Comparison of ENCODE assay signal across 12 cellular contexts in genomic region chr14:24818054-24818822, GRCh38.
DNase-seq lines count a peak whose midpoint lies in the region; ATAC-seq, FAIRE-seq and TF ChIP-seq lines count a peak whose summit lies in the region.
"Had no signal": no experiment of that assay in that cellular context is flagged by ENCODE, and none has a peak within 500 bp of the region (broad histone marks: within the 10 kb centered on the region; RNA-seq: fewer than 3 reads in every experiment).

No MANE protein-coding gene starts in this region.

- no peak overlapping the region for H3K4ac ChIP-seq in H1 (replicated peaks; ENCODE audit: insufficient read length, low read depth, low read length)

- WGBS in H1 (ENCODE audit: extremely low coverage in 1 of 2, insufficient coverage in 1 of 2, insufficient read length in 1 of 2, insufficient replicate concordance in 2 of 2, low coverage in 1 of 2, low lambda C conversion rate in 2 of 2, missing lambda C conversion rate in 1 of 2), 2 experiments, result 90% methylated on average over 14 of the region's 15 CpGs; no CpG with 5 or more reads in 1 of the 2 experiments
- WGBS in lung, 2 donors, result 57 to 69% methylated on average over 15 of the region's 15 CpGs
- WGBS in transverse colon (ENCODE audit: low coverage in 1 of 2), 2 donors, result 34 to 42% methylated on average over 5 to 15 of the region's 15 CpGs

- no peak overlapping the region for H4K5ac ChIP-seq in H1 (ENCODE audit: insufficient read length, low read depth, low read length)

- in situ Hi-C loops in transverse colon (cut with MboI; ENCODE audit: low pct_ligation_motif_present in 1 of 4, low pct_unique_long_range_greater_than_20kb in 1 of 4, low sequenced_read_pairs in 3 of 4), result loop anchor here (10.0 to 25.0 kb wide), 2 partner anchors 227 to 319 kb away; no protein-coding TSS in a partner anchor

- no peak overlapping the region for H3K14ac ChIP-seq in H1 (ENCODE audit: insufficient read length)

- H3K36me3 ChIP-seq in H1 (ENCODE audit: control insufficient read depth in 2 of 4, insufficient read depth in 4 of 4, low read length in 3 of 4) (no peaks in the 10 kb centered on the region; a peak in 1 of 8 replicates), lung (ENCODE audit: control insufficient read depth in 2 of 2, insufficient read depth in 2 of 2, low read length in 2 of 2) (no peaks in the 10 kb centered on the region), transverse colon (no peaks in the 10 kb centered on the region), SJCRH30 (no peaks in the 10 kb centered on the region)
- H3K36me3 ChIP-seq: brain microvascular endothelial cell had no signal

- CTCF ChIA-PET in H1 (lab: Charles Lee; ENCODE audit: partially characterized antibody), result interaction anchor here (0.6 to 3.3 kb wide), 11 partner anchors 10 to 880 kb away, joined by 3 to 18 read pairs (median 5); no protein-coding TSS in a partner anchor

- TF ChIP-seq CTCF in H1 (IDR thresholded peaks at IDR 0.05; ENCODE audit: control extremely low read depth in 1 of 3, insufficient read depth in 1 of 3, low read depth in 1 of 3, low read length in 3 of 3) (no peak), lung (IDR thresholded peaks at IDR 0.05; ENCODE audit: control extremely low read depth, extremely low read depth) (no peak), transverse colon (IDR thresholded peaks at IDR 0.05) (peak in 1 of 5 experiments; percentile 6)

- H2BK15ac ChIP-seq in H1 (ENCODE audit: low read length), result 0 out of 2 replicates have a peak overlapping the region, but pooled peaks have one; percentile 8

- no peak overlapping the region for H2BK120ac ChIP-seq in H1 (replicated peaks; ENCODE audit: low read depth, low read length)

- H3K4me2 ChIP-seq in H1 (ENCODE audit: insufficient read depth in 1 of 2, low read depth in 2 of 2, low read length in 2 of 2), result no peak overlapping the region

- no peaks in the 10 kb centered on the region; the same call in 1 of the 2 replicates for H3K79me1 ChIP-seq in H1 (ENCODE audit: low read depth, low read length)

- H4K91ac ChIP-seq in H1 (replicated peaks; ENCODE audit: insufficient read length, low read length), result no peak overlapping the region

- no peak for TF ChIP-seq EP300 in H1 (IDR thresholded peaks at IDR 0.05; ENCODE audit: borderline replicate concordance in 1 of 2, low read depth in 2 of 2, low read length in 2 of 2)
- no peak for TF ChIP-seq EP300 in transverse colon (IDR thresholded peaks at IDR 0.05; ENCODE audit: low read depth)

- POLR2A ChIA-PET in H1 (lab: Charles Lee; ENCODE audit: partially characterized antibody), result no interaction called here

- H3K79me2 ChIP-seq in H1 (ENCODE audit: control insufficient read depth in 1 of 2, insufficient read depth in 2 of 2, low read length in 2 of 2), result no peaks in the 10 kb centered on the region

- no peak overlapping the region for H3K9ac ChIP-seq in H1 (replicated peaks in 1 of 4; ENCODE audit: extremely low read depth in 1 of 4, low read depth in 3 of 4, low read length in 3 of 4)

- H3K9me3 ChIP-seq in H1 (ENCODE audit: insufficient read depth in 2 of 2, low read depth in 1 of 2, low read length in 1 of 2) (no peaks in the 10 kb centered on the region), lung (ENCODE audit: control insufficient read depth in 2 of 2, insufficient read depth in 1 of 2, low read length in 1 of 2) (no peaks in the 10 kb centered on the region), transverse colon (no peaks in the 10 kb centered on the region), SJCRH30 (replicated peaks) (no peaks in the 10 kb centered on the region)

- H3K18ac ChIP-seq in H1 (ENCODE audit: extremely low read depth, low read length), result no peak overlapping the region

- H3K4me1 ChIP-seq in H1 (replicated peaks in 1 of 4; ENCODE audit: control insufficient read depth in 3 of 4, insufficient read depth in 4 of 4, low read length in 3 of 4) (no peaks in the 10 kb centered on the region), lung (ENCODE audit: control insufficient read depth in 2 of 2, insufficient read depth in 2 of 2, low read length in 2 of 2) (peaks cover 7 to 28% of the 10 kb centered on the region in 2 donors), transverse colon (peaks cover 0 to 49% (median 31%) of the 10 kb centered on the region in 4 donors), SJCRH30 (no peaks in the 10 kb centered on the region)

- DNase-seq in NCI-H2227 (lab: John Stamatoyannopoulos, UW; ENCODE audit: unreplicated experiment), result peak; percentile 48
- DNase-seq in H1 (ENCODE audit: low read depth in 1 of 2, low spot score in 2 of 2), result no peak
- DNase-seq in lung (ENCODE audit: low spot score), result no peak
- peak; percentile 41 for DNase-seq in transverse colon
- DNase-seq in DMS153 treated with DMSO at 0.1 percent for 48 hours (lab: John Stamatoyannopoulos, UW; ENCODE audit: unreplicated experiment), result no peak
- DNase-seq in SJCRH30, result no peak
- DNase-seq in NCI-H1694 treated with DMSO at 0.1 percent for 48 hours (lab: John Stamatoyannopoulos, UW), result no peak
- DNase-seq: activated CD4-positive, CD25-positive, alpha-beta regulatory T cell; activated T-cell treated with anti-CD3 and anti-CD28 coated beads, Interleukin-2, amount 50 U/mL, for 48 hours; brain microvascular endothelial cell; NCI-H446 treated with DMSO at 0.1 percent for 48 hours; RPMI8226 had no signal

- no peak overlapping the region for H3K56ac ChIP-seq in H1 (replicated peaks; ENCODE audit: insufficient read length, low read depth, low read length)

- intact Hi-C loops in transverse colon (cut with DNase I; ENCODE audit: low total_unique reads), result no loop called here

- ATAC-seq in lung (ENCODE audit: insufficient read depth, low FRiP score), result no peak

- H3K23me2 ChIP-seq in H1 (ENCODE audit: low read depth, low read length), result no peaks in the 10 kb centered on the region

- TF ChIP-seq POLR2A in H1 (IDR thresholded peaks at IDR 0.05; ENCODE audit: control extremely low read depth in 1 of 2, low read depth in 2 of 2, low read length in 2 of 2) (no peak), transverse colon (IDR thresholded peaks at IDR 0.05) (no peak)

- no peak overlapping the region for H3K27ac ChIP-seq in H1 (ENCODE audit: low read depth, low read length)
- H3K27ac ChIP-seq in lung (ENCODE audit: low read depth in 1 of 2, low read length in 1 of 2), result peak overlapping the region; percentile 23 to 65
- H3K27ac ChIP-seq in transverse colon, result peak overlapping the region; percentile 78 to 87 (median 80)
- H3K27ac ChIP-seq in SJCRH30, result no peak overlapping the region
- H3K27ac ChIP-seq: brain microvascular endothelial cell had no signal

- H4K8ac ChIP-seq in H1 (ENCODE audit: extremely low read depth, insufficient read depth, low read length), result no peak overlapping the region

- H3K4me3 ChIP-seq in H1 (ENCODE audit: extremely low read depth in 1 of 4, insufficient read depth in 2 of 4, low read depth in 3 of 4, low read length in 4 of 4) (no peak overlapping the region), lung (no peak overlapping the region), transverse colon (peak overlapping the region in 1 of 4 donors; percentile 16), SJCRH30 (no peak overlapping the region)

- no peak overlapping the region for H2AFZ ChIP-seq in H1 (ENCODE audit: low read length)

- no peak for FAIRE-seq in H1 (lab: Jason Lieb, UNC)

- H2BK12ac ChIP-seq in H1 (ENCODE audit: low read depth, low read length), result no peak overlapping the region

- H2BK5ac ChIP-seq in H1 (ENCODE audit: low read depth, low read length), result no peak overlapping the region

- no peaks in the 10 kb centered on the region for H3K27me3 ChIP-seq in H1 (replicated peaks in 1 of 4; ENCODE audit: control insufficient read depth in 3 of 4, extremely low read depth in 1 of 4, insufficient read depth in 3 of 4, low read length in 3 of 4)
- no peaks in the 10 kb centered on the region for H3K27me3 ChIP-seq in lung (ENCODE audit: control insufficient read depth, insufficient read depth)
- H3K27me3 ChIP-seq in transverse colon, result no peaks in the 10 kb centered on the region
- H3K27me3 ChIP-seq in SJCRH30, result peaks cover 4% of the 10 kb centered on the region; the same call in 1 of the 2 replicates
- H3K27me3 ChIP-seq: brain microvascular endothelial cell had no signal

- no peak overlapping the region for H2BK20ac ChIP-seq in H1 (ENCODE audit: low read length)

- H3K23ac ChIP-seq in H1 (ENCODE audit: insufficient read length), result no peak overlapping the region

- no peaks in the 10 kb centered on the region for H4K20me1 ChIP-seq in H1 (replicated peaks in 1 of 2; ENCODE audit: control insufficient read depth in 1 of 2, insufficient read depth in 2 of 2, low read length in 2 of 2)

- no peak overlapping the region for H2AK5ac ChIP-seq in H1 (ENCODE audit: low read depth, low read length)

- TF ChIP-seq RAD21 in H1 (IDR thresholded peaks at IDR 0.05 in 1 of 2, conservative IDR thresholded peaks at IDR 0.05 in 1 of 2; ENCODE audit: low read depth in 2 of 2, low read length in 2 of 2), result no peak

TF ChIP-seq in H1, 55 proteins besides CTCF, POLR2A, EP300 and RAD21 (continues in another document):
- TF ChIP-seq RNF2 (IDR thresholded peaks at IDR 0.05; ENCODE audit: borderline replicate concordance, low read depth, low read length, missing control alignments, poor library complexity, severe bottlenecking) (no peak), CBX8 (IDR thresholded peaks at IDR 0.05; ENCODE audit: borderline replicate concordance, low read depth, low read length) (no peak), ATF3 (IDR thresholded peaks at IDR 0.05; ENCODE audit: insufficient read depth, low read depth, low read length) (no peak), CREB1 (IDR thresholded peaks at IDR 0.05) (no peak), CEBPB (IDR thresholded peaks at IDR 0.05; ENCODE audit: low read depth, low read length) (no peak), MAFK (IDR thresholded peaks at IDR 0.05; ENCODE audit: low read depth, low read length) (no peak), E2F6 (IDR thresholded peaks at IDR 0.05) (no peak), NANOG (IDR thresholded peaks at IDR 0.05; ENCODE audit: insufficient read depth, low read depth, low read length, poor library complexity, severe bottlenecking) (no peak), SUZ12 (IDR thresholded peaks at IDR 0.05; ENCODE audit: low read length) (no peak), SP4 (IDR thresholded peaks at IDR 0.05; ENCODE audit: low read length) (no peak), RFX5 (IDR thresholded peaks at IDR 0.05; ENCODE audit: borderline replicate concordance, low read depth, low read length) (no peak), ASH2L (IDR thresholded peaks at IDR 0.05; ENCODE audit: low read length) (no peak), KDM1A (IDR thresholded peaks at IDR 0.05; ENCODE audit: borderline replicate concordance, low read length) (no peak)

Comparison
In these comparisons a context has a peak if more than half of its experiments do, and no peak if none do; other contexts are left out.
1. DNase-seq: peak in NCI-H2227 (single experiment) and transverse colon (single experiment); none in H1 (0 of 2), lung (single experiment), DMS153 treated with DMSO at 0.1 percent for 48 hours (single experiment), SJCRH30 (0 of 2) and NCI-H1694 treated with DMSO at 0.1 percent for 48 hours (single experiment).
2. H3K27ac ChIP-seq: peak in lung (2 of 2) and transverse colon (4 of 4); none in H1 (single experiment) and SJCRH30 (single experiment).